8 cellular contexts compared by ENCODE assay signal in the genomic region with DNA sequence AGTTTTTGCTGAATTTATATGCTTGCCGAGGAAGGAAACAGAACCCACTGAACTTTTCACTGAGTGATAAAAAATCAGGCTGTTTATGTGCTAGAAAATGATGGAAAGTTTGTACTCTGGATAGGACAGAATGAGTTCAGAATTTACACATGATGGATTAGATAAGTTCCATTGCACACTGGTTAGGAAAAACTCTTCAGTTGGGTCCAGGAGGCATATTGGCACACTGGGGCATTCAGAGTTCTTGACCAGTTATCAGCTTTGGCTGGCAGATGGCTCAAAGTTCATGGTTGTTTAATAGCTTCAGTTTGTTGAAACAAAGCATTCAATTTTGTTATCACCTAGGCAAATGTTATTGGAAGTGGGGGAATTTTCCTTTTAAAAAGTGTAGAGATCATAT.
"Had no signal": no experiment of that assay in that cellular context is flagged by ENCODE, and none has a peak within 500 bp of the region (broad histone marks: within the 10 kb centered on the region; RNA-seq: fewer than 3 reads in every experiment).

No MANE protein-coding gene starts in this region.

- H2AFZ ChIP-seq: GM23248 had no signal

- H3K4me3 ChIP-seq: GM23248 had no signal

- H3K4me3 Mint-ChIP-seq: H9, IgD-negative memory B cell had no signal

- DNase-seq: GM23248, H9, HCEC 1CT, KBM-7 had no signal

- H3K4me1 Mint-ChIP-seq: H9, IgD-negative memory B cell had no signal

- H3K27ac Mint-ChIP-seq: H9, IgD-negative memory B cell had no signal

- H3K27ac ChIP-seq: GM23248 had no signal

- FAIRE-seq: H1, H54, HTR-8/SVneo had no signal

- H3K27me3 Mint-ChIP-seq: IgD-negative memory B cell had no signal

- H3K9ac ChIP-seq: GM23248 had no signal
